9 cellular contexts compared by ENCODE assay signal in genomic region chr18:58578321-58578720, GRCh38. TPM values are rescaled to one million over a fixed set of nuclear protein-coding genes. Genes with fewer than 3 reads are reported as not detected.
DNase-seq lines count a peak whose midpoint lies in the region; ATAC-seq, FAIRE-seq and TF ChIP-seq lines count a peak whose summit lies in the region.
"Had no signal": no experiment of that assay in that cellular context is flagged by ENCODE, and none has a peak within 500 bp of the region (broad histone marks: within the 10 kb centered on the region; RNA-seq: fewer than 3 reads in every experiment).

No MANE protein-coding gene starts in this region.

- peaks cover 2% of the 10 kb centered on the region for H3K27me3 Mint-ChIP-seq in HFFc6 (ENCODE audit: insufficient read depth)
- no peaks in the 10 kb centered on the region for H3K27me3 Mint-ChIP-seq in activated naive CD8-positive, alpha-beta T cell treated with anti-CD3 and anti-CD28 coated beads for 36 hours
- peaks cover 7% of the 10 kb centered on the region for H3K27me3 Mint-ChIP-seq in type B pancreatic cell

- peak overlapping the region; percentile 91 for H3K4me3 Mint-ChIP-seq in HFFc6
- H3K4me3 Mint-ChIP-seq in activated naive CD8-positive, alpha-beta T cell treated with anti-CD3 and anti-CD28 coated beads for 36 hours, result peak overlapping the region; percentile 57
- no peak overlapping the region for H3K4me3 Mint-ChIP-seq in type B pancreatic cell

- POLR2A ChIA-PET in AG04450 (lab: Yijun Ruan, JAX), result interaction anchor here (0.6 to 2.7 kb wide), 4 partner anchors 93 to 323 kb away, joined by 3 to 18 read pairs (median 4); partner anchors contain the start of gene MALT1

- H3K36me3 ChIP-seq in kidney (ENCODE audit: control insufficient read depth in 1 of 2, insufficient read depth in 2 of 2, low read length in 2 of 2), result no peaks in the 10 kb centered on the region
- H3K36me3 ChIP-seq: neutrophil had no signal

- H3K27ac Mint-ChIP-seq in HFFc6 (peak overlapping the region; percentile 98), type B pancreatic cell (no peak overlapping the region)
- peak overlapping the region; percentile 66 for H3K27ac Mint-ChIP-seq in activated naive CD8-positive, alpha-beta T cell treated with anti-CD3 and anti-CD28 coated beads for 36 hours

- peaks cover 11% of the 10 kb centered on the region for H3K9me3 ChIP-seq in AG04450 (ENCODE audit: control insufficient read depth, insufficient read depth, low read length)
- H3K9me3 ChIP-seq in kidney (ENCODE audit: control insufficient read depth in 1 of 2, low read length in 2 of 2), result no peaks in the 10 kb centered on the region
- H3K9me3 ChIP-seq: neutrophil had no signal

- H3K9ac ChIP-seq in kidney (ENCODE audit: low read length in 2 of 2), result peak overlapping the region in 1 of 2 donors; percentile 51

- CTCF ChIA-PET in AG04450 (lab: Charles Lee), result interaction anchor here (1.2 to 1.7 kb wide), 2 partner anchors 48 to 186 kb away, joined by 3 to 11 read pairs; no protein-coding TSS in a partner anchor

- DNase-seq in AG04450 (ENCODE audit: low read depth, low spot score), result no peak
- no peak for DNase-seq in HFFc6
- no peak for DNase-seq in activated naive CD8-positive, alpha-beta T cell treated with anti-CD3 and anti-CD28 coated beads for 36 hours
- no peak for DNase-seq in kidney
- no peak for DNase-seq in type B pancreatic cell (ENCODE audit: extremely low spot score, unreplicated experiment)
- no peak for DNase-seq in stimulated activated naive CD4-positive, alpha-beta T cell treated with Interleukin-2 at 50 U/mL for 16 hours (lab: John Stamatoyannopoulos, UW)
- no peak for DNase-seq in HK-2 (ENCODE audit: unreplicated experiment)

- H3K27me3 ChIP-seq in AG04450 (ENCODE audit: control insufficient read depth, insufficient read depth, low read length), result no peaks in the 10 kb centered on the region

- H3K36me3 Mint-ChIP-seq in HFFc6 (ENCODE audit: low read depth), result peaks cover 42% of the 10 kb centered on the region
- peaks cover 4% of the 10 kb centered on the region for H3K36me3 Mint-ChIP-seq in activated naive CD8-positive, alpha-beta T cell treated with anti-CD3 and anti-CD28 coated beads for 36 hours
- no peaks in the 10 kb centered on the region for H3K36me3 Mint-ChIP-seq in type B pancreatic cell

- H3K4me1 Mint-ChIP-seq in HFFc6 (ENCODE audit: low read depth) (peaks cover 73% of the 10 kb centered on the region), type B pancreatic cell (ENCODE audit: unreplicated experiment) (peaks cover 36% of the 10 kb centered on the region)
- peaks cover 20% of the 10 kb centered on the region for H3K4me1 Mint-ChIP-seq in activated naive CD8-positive, alpha-beta T cell treated with anti-CD3 and anti-CD28 coated beads for 36 hours

- H3K9me3 Mint-ChIP-seq in HFFc6 (no peaks in the 10 kb centered on the region), type B pancreatic cell (no peaks in the 10 kb centered on the region)
- H3K9me3 Mint-ChIP-seq in activated naive CD8-positive, alpha-beta T cell treated with anti-CD3 and anti-CD28 coated beads for 36 hours, result no peaks in the 10 kb centered on the region

- peak overlapping the region; percentile 99 for H3K27ac ChIP-seq in AG04450 (ENCODE audit: low read depth, low read length)
- H3K27ac ChIP-seq in kidney (ENCODE audit: low read depth in 2 of 2, low read length in 2 of 2), result peak overlapping the region in 1 of 2 donors; percentile 56
- H3K27ac ChIP-seq: neutrophil had no signal

- no peak for FAIRE-seq in kidney (lab: Jason Lieb, UNC)

- intact Hi-C loops in kidney (cut with DNase I), result no loop called here

- peaks cover 0 to 3% of the 10 kb centered on the region in 2 donors for H3K4me1 ChIP-seq in kidney (ENCODE audit: control insufficient read depth in 1 of 2, insufficient read depth in 1 of 2, low read depth in 1 of 2, low read length in 2 of 2)

- H3K4me3 ChIP-seq in AG04450 (ENCODE audit: low read depth, low read length), result peak overlapping the region; percentile 77
- H3K4me3 ChIP-seq in kidney (ENCODE audit: low read length in 2 of 2), result peak overlapping the region; percentile 30 to 63

- ATAC-seq in GM19324 (IDR thresholded peaks at IDR 0.05; ENCODE audit: low FRiP score, unreplicated experiment), result no peak

- TF ChIP-seq CTCF in AG04450 (IDR thresholded peaks at IDR 0.05; ENCODE audit: low read depth, low read length) (no peak), HFFc6 (IDR thresholded peaks at IDR 0.05) (no peak), kidney (IDR thresholded peaks at IDR 0.05; ENCODE audit: borderline replicate concordance, extremely low read depth, insufficient read depth) (no peak), type B pancreatic cell (conservative IDR thresholded peaks at IDR 0.05) (no peak)

RNA-seq across cellular contexts. Expression of gene ALPK2, which starts 50.6 kb away (rescaled TPM):
- polyA plus RNA-seq in AG04450 (2011; rRNA removed) (83.7 and 97.1 TPM in 2 replicates), kidney (ENCODE audit: insufficient read depth, low read depth, low replicate concordance) (5.8 TPM)
- polyA minus RNA-seq in AG04450 (2011; rRNA and poly(A)+ RNA removed), result 115 and 140 TPM in 2 replicates
- total RNA-seq in HFFc6 (2021; fragmentation: NEBNext Ultra II Directional; extraction: Animal tissue kit (Norgen Biotek cat#: 25700)), result 10 to 100 TPM; 31.6 to 36.0 (median 35.1) TPM
- total RNA-seq in activated naive CD8-positive, alpha-beta T cell treated with anti-CD3 and anti-CD28 coated beads for 36 hours, result under 1 TPM; 0.62 to 0.76 TPM
- total RNA-seq in kidney (18.7 TPM), type B pancreatic cell (ENCODE audit: low replicate concordance) (0.24 and 1.5 TPM in 2 replicates)
